Comparison of ENCODE assay signal across 14 cellular contexts in the genomic region with DNA sequence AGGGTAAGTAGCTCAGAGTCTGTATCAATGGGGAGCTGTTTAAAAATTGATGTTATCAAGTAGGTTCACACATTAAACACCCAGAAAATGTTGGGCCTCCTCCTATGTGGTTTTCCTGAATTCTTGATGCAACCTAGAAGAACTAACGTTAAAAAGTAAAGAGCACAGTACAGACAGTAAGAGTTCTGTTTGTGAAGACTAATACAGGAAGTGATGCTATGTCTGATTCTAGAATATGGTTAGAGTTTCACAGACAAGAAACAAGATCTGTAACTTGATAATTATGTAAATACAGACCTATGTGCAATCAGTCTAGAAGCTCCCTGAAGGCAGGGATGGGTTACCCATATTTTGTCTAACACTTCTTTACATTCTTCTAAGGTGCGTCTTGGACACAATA.
A peak's percentile ranks its signal among the peaks of the same experiment; 100 is the strongest.
DNase-seq lines count a peak whose midpoint lies in the region; ATAC-seq and TF ChIP-seq lines count a peak whose summit lies in the region.
"Had no signal": no experiment of that assay in that cellular context is flagged by ENCODE, and none has a peak within 500 bp of the region (broad histone marks: within the 10 kb centered on the region; RNA-seq: fewer than 3 reads in every experiment).

No MANE protein-coding gene starts in this region.

- H3K9me3 Mint-ChIP-seq in activated T-cell treated with anti-CD3 and anti-CD28 coated beads, Interleukin-2, amount 50 U/mL, for 24 hours = peaks cover 45% of the 10 kb centered on the region
- H3K9me3 Mint-ChIP-seq in activated naive CD8-positive, alpha-beta T cell (ENCODE audit: low read depth) = peaks cover 23% of the 10 kb centered on the region
- H3K9me3 Mint-ChIP-seq in neural crest cell = peaks cover 8% of the 10 kb centered on the region

- TF ChIP-seq CTCF in neural crest cell (conservative IDR thresholded peaks at IDR 0.05) = no peak
- TF ChIP-seq CTCF in RWPE1 (conservative IDR thresholded peaks at IDR 0.05; ENCODE audit: low read depth) = no peak
- TF ChIP-seq CTCF in heart right ventricle (IDR thresholded peaks at IDR 0.05) = no peak

- no peaks in the 10 kb centered on the region for H3K9me3 ChIP-seq in heart right ventricle
- H3K9me3 ChIP-seq: adrenal gland, gastroesophageal sphincter had no signal

- ATAC-seq in heart right ventricle (no peak), GM19467 (IDR thresholded peaks at IDR 0.05; ENCODE audit: unreplicated experiment) (no peak)
- ATAC-seq: gastroesophageal sphincter; stimulated activated naive CD8-positive, alpha-beta T cell treated with anti-CD3 and anti-CD28 coated beads, Interleukin-15, amount 100 ng/mL, for 72 hours had no signal

- POLR2A ChIA-PET in RWPE1 (lab: Yijun Ruan, JAX; ENCODE audit: low non-redundant PET) = no interaction called here

- no peak overlapping the region for H3K4me3 ChIP-seq in heart right ventricle
- H3K4me3 ChIP-seq: adrenal gland, gastroesophageal sphincter had no signal

- H3K27ac ChIP-seq in RWPE1 (no peak overlapping the region), heart right ventricle (no peak overlapping the region)
- H3K27ac ChIP-seq: adrenal gland, gastroesophageal sphincter had no signal

- no peaks in the 10 kb centered on the region for H3K27me3 ChIP-seq in heart right ventricle
- H3K27me3 ChIP-seq: adrenal gland, gastroesophageal sphincter had no signal

- peaks cover 0 to 31% (median 10%) of the 10 kb centered on the region in 9 donors for H3K4me1 ChIP-seq in heart right ventricle
- H3K4me1 ChIP-seq: adrenal gland, gastroesophageal sphincter had no signal

- H3K27ac Mint-ChIP-seq in activated T-cell treated with anti-CD3 and anti-CD28 coated beads, Interleukin-2, amount 50 U/mL, for 24 hours = peak overlapping the region; percentile 81
- peak overlapping the region; percentile 88 for H3K27ac Mint-ChIP-seq in activated naive CD8-positive, alpha-beta T cell
- peak overlapping the region; percentile 45 for H3K27ac Mint-ChIP-seq in neural crest cell (ENCODE audit: unreplicated experiment)

- peaks cover 48% of the 10 kb centered on the region for H3K36me3 Mint-ChIP-seq in activated T-cell treated with anti-CD3 and anti-CD28 coated beads, Interleukin-2, amount 50 U/mL, for 24 hours (ENCODE audit: low read depth)
- H3K36me3 Mint-ChIP-seq in activated naive CD8-positive, alpha-beta T cell = peaks cover 28% of the 10 kb centered on the region
- no peaks in the 10 kb centered on the region for H3K36me3 Mint-ChIP-seq in neural crest cell (ENCODE audit: low read depth)

- intact Hi-C loops in heart right ventricle (cut with DNase I) = loop anchor here in 1 of 10 donors (5.0 kb wide), 1 partner anchor 147 kb away; no protein-coding TSS in a partner anchor

- WGBS in heart right ventricle, 2 donors = 91 to 97% methylated on average over 2 of the region's 2 CpGs

- DNase-seq in activated T-cell treated with anti-CD3 and anti-CD28 coated beads, Interleukin-2, amount 50 U/mL, for 24 hours = no peak
- DNase-seq in activated T-cell treated with anti-CD3 and anti-CD28 coated beads for 4 hours (no peak), Kasumi-1 (lab: John Stamatoyannopoulos, UW) (peak; percentile 28 to 38), neural crest cell (ENCODE audit: low read depth, low spot score) (no peak), RWPE1 (ENCODE audit: low spot score) (no peak), heart right ventricle (no peak)
- DNase-seq: adrenal gland; cerebellar nuclear complex; Karpas-422; NCI-H187 treated with DMSO at 0.1 percent for 48 hours; stimulated activated naive CD8-positive, alpha-beta T cell treated with anti-CD3 and anti-CD28 coated beads, Interleukin-15, amount 100 ng/mL, for 72 hours had no signal

- peaks cover 67% of the 10 kb centered on the region for H3K4me1 Mint-ChIP-seq in activated T-cell treated with anti-CD3 and anti-CD28 coated beads, Interleukin-2, amount 50 U/mL, for 24 hours (ENCODE audit: low read depth)
- H3K4me1 Mint-ChIP-seq in activated naive CD8-positive, alpha-beta T cell (ENCODE audit: low read depth) = peaks cover 83% of the 10 kb centered on the region
- peaks cover 44% of the 10 kb centered on the region for H3K4me1 Mint-ChIP-seq in neural crest cell

- H3K27me3 Mint-ChIP-seq in activated T-cell treated with anti-CD3 and anti-CD28 coated beads, Interleukin-2, amount 50 U/mL, for 24 hours = no peaks in the 10 kb centered on the region
- H3K27me3 Mint-ChIP-seq in activated naive CD8-positive, alpha-beta T cell = no peaks in the 10 kb centered on the region
- no peaks in the 10 kb centered on the region for H3K27me3 Mint-ChIP-seq in neural crest cell (ENCODE audit: low read depth)
- H3K27me3 Mint-ChIP-seq: stimulated activated naive CD8-positive, alpha-beta T cell treated with anti-CD3 and anti-CD28 coated beads, Interleukin-15, amount 100 ng/mL, for 72 hours had no signal

- H3K36me3 ChIP-seq in heart right ventricle = no peaks in the 10 kb centered on the region
- H3K36me3 ChIP-seq: adrenal gland, gastroesophageal sphincter had no signal

- CTCF ChIA-PET in RWPE1 (lab: Yijun Ruan, JAX) = no interaction called here

- H3K4me3 Mint-ChIP-seq in activated T-cell treated with anti-CD3 and anti-CD28 coated beads, Interleukin-2, amount 50 U/mL, for 24 hours = no peak overlapping the region
- H3K4me3 Mint-ChIP-seq in activated naive CD8-positive, alpha-beta T cell = no peak overlapping the region
- H3K4me3 Mint-ChIP-seq in neural crest cell = no peak overlapping the region
- H3K4me3 Mint-ChIP-seq: stimulated activated naive CD8-positive, alpha-beta T cell treated with anti-CD3 and anti-CD28 coated beads, Interleukin-15, amount 100 ng/mL, for 72 hours had no signal

Comparison
In these comparisons a context has a peak if more than half of its experiments do, and no peak if none do; other contexts are left out.
1. DNase-seq: peak in Kasumi-1 (2 of 2); none in activated T-cell treated with anti-CD3 and anti-CD28 coated beads, Interleukin-2, amount 50 U/mL, for 24 hours (single experiment), activated T-cell treated with anti-CD3 and anti-CD28 coated beads for 4 hours (single experiment), neural crest cell (single experiment), RWPE1 (single experiment) and heart right ventricle (0 of 2).
2. Peak in every context shown above with its lines, with median percentiles within 50 percentile points of each other: H3K27ac Mint-ChIP-seq.